Comparison of ENCODE assay signal across 1 cellular context in the genomic region with DNA sequence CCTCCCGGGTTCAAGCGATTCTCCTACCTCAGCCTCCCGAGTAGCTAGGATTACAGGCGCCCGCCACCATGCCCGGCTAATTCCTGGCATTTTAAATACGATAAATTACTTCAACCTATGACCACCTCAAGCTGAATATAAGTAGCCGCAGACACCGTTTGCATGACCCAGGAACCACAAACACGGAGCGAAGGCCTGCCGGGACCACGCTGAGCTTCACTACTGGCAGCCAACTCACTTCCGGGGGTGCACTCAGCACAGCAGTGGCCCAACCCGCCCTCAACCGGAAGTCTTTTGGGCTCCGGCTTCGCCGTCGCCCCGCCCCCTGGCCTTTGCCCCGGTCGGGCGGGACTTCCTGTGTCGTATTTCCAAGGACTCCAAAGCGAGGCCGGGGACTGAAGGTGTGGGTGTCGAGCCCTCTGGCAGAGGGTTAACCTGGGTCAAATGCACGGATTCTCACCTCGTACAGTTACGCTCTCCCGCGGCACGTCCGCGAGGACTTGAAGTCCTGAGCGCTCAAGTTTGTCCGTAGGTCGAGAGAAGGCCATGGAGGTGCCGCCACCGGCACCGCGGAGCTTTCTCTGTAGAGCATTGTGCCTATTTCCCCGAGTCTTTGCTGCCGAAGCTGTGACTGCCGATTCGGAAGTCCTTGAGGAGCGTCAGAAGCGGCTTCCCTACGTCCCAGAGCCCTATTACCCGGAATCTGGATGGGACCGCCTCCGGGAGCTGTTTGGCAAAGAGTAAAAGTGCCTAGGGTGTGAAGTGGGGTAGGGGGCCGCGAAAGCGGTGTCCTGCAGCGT.
A peak's percentile ranks its signal among the peaks of the same experiment; 100 is the strongest.
TF ChIP-seq lines count a peak whose summit lies in the region.

A gene with protein sequence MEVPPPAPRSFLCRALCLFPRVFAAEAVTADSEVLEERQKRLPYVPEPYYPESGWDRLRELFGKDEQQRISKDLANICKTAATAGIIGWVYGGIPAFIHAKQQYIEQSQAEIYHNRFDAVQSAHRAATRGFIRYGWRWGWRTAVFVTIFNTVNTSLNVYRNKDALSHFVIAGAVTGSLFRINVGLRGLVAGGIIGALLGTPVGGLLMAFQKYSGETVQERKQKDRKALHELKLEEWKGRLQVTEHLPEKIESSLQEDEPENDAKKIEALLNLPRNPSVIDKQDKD (plus strand): TSS at position 360 of the 800 bp plus-strand sequence. CDS start 187 bp downstream, at position 547.

TF ChIP-seq in liver, 16 proteins besides CTCF, POLR2A, EP300 and RAD21 (continued from another document):
- peak; percentile 77 to 86 for TF ChIP-seq HNF4A (conservative IDR thresholded peaks at IDR 0.05)
- TF ChIP-seq, protein P1, sequence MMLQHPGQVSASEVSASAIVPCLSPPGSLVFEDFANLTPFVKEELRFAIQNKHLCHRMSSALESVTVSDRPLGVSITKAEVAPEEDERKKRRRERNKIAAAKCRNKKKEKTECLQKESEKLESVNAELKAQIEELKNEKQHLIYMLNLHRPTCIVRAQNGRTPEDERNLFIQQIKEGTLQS (IDR thresholded peaks at IDR 0.05): no peak
- peak; percentile 72 for TF ChIP-seq YY1 (IDR thresholded peaks at IDR 0.05)
- TF ChIP-seq SP1 (IDR thresholded peaks at IDR 0.05): peak; percentile 89
- peak; percentile 66 for TF ChIP-seq TAF1 (conservative IDR thresholded peaks at IDR 0.05)
